In the genomic region with DNA sequence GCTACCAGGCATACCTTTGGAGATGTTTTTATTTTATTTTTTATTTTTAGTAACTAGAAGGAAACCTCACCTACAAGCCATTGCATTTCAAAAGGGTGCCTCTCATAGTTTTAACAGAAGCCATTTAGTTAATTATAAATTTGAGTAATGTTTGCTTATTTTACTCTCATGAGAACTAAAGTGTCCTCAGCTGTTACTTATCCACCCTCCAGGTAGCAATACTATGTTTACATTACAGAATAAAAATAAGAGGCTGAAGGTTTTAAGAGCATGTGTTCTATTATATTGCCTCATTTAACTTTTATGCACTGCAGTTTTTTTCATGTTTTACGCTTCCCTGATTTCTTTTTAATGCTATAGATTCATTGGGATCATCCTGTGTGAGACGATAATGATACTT, we compare ENCODE assay signal across 16 cellular contexts.
DNase-seq lines count a peak whose midpoint lies in the region; ATAC-seq and TF ChIP-seq lines count a peak whose summit lies in the region.
"Had no signal": no experiment of that assay in that cellular context is flagged by ENCODE, and none has a peak within 500 bp of the region (broad histone marks: within the 10 kb centered on the region; RNA-seq: fewer than 3 reads in every experiment).

No MANE protein-coding gene starts in this region.

- no peaks in the 10 kb centered on the region for H3K36me3 Mint-ChIP-seq in activated naive CD4-positive, alpha-beta T cell treated with anti-CD3 and anti-CD28 coated beads for 36 hours (ENCODE audit: low read depth)

- H3K27me3 ChIP-seq in left lung: no peaks in the 10 kb centered on the region
- H3K27me3 ChIP-seq: Peyer's patch had no signal

- peak; percentile 93 for ATAC-seq in left lung
- no peak for ATAC-seq in stimulated activated naive CD8-positive, alpha-beta T cell treated with anti-CD3 and anti-CD28 coated beads, Interleukin-15, Interleukin-2, amounts not matched to agents 100 U/mL and 50 U/mL, for 24 hours
- ATAC-seq: SK-N-SH treated with all-trans-retinoic acid at 6 μM for 48 hours, T-helper 17 cell had no signal

- CTCF ChIA-PET in activated naive CD4-positive, alpha-beta T cell treated with anti-CD3 and anti-CD28 coated beads for 36 hours (lab: Charles Lee): no interaction called here

- no peaks in the 10 kb centered on the region for H3K4me1 ChIP-seq in left lung
- H3K4me1 ChIP-seq: Peyer's patch had no signal

- no peaks in the 10 kb centered on the region for H3K9me3 ChIP-seq in left lung
- H3K9me3 ChIP-seq: Caco-2, Peyer's patch had no signal

- no peak overlapping the region for H3K4me3 Mint-ChIP-seq in activated naive CD4-positive, alpha-beta T cell treated with anti-CD3 and anti-CD28 coated beads for 36 hours
- H3K4me3 Mint-ChIP-seq: T-helper 17 cell had no signal

- no peak overlapping the region for H3K27ac Mint-ChIP-seq in activated naive CD4-positive, alpha-beta T cell treated with anti-CD3 and anti-CD28 coated beads for 36 hours
- H3K27ac Mint-ChIP-seq: T-helper 17 cell had no signal

- no peaks in the 10 kb centered on the region for H3K9me3 Mint-ChIP-seq in activated naive CD4-positive, alpha-beta T cell treated with anti-CD3 and anti-CD28 coated beads for 36 hours

- intact Hi-C loops in left lung (cut with DNase I): no loop called here
- intact Hi-C loops in activated naive CD4-positive, alpha-beta T cell treated with anti-CD3 and anti-CD28 coated beads for 36 hours (cut with micrococcal nuclease): no loop called here

- no peak for TF ChIP-seq CTCF in left lung (IDR thresholded peaks at IDR 0.05)

- H3K4me1 Mint-ChIP-seq in activated naive CD4-positive, alpha-beta T cell treated with anti-CD3 and anti-CD28 coated beads for 36 hours (ENCODE audit: low read depth): no peaks in the 10 kb centered on the region
- H3K4me1 Mint-ChIP-seq: T-helper 17 cell had no signal

- peak; percentile 3 for DNase-seq in DMS53 treated with DMSO at 0.1 percent for 48 hours (lab: John Stamatoyannopoulos, UW; ENCODE audit: unreplicated experiment)
- DNase-seq in NCI-H1417 (lab: John Stamatoyannopoulos, UW): peak in 2 of 3 experiments; percentile 53 to 73
- peak; percentile 76 for DNase-seq in NCI-H345 (lab: John Stamatoyannopoulos, UW)
- DNase-seq in left lung: no peak
- no peak for DNase-seq in T-helper 1 cell
- DNase-seq in stimulated activated naive CD8-positive, alpha-beta T cell treated with anti-CD3 and anti-CD28 coated beads, Interleukin-15, Interleukin-2, amounts not matched to agents 100 U/mL and 50 U/mL, for 24 hours: no peak
- DNase-seq in activated naive CD4-positive, alpha-beta T cell treated with anti-CD3 and anti-CD28 coated beads for 36 hours: no peak
- DNase-seq: Caco-2, H7, KG1, NCI-H2107, NCI-H526 treated with DMSO at 0.1 percent for 48 hours, Peyer's patch, Right ventricle myocardium superior, T-helper 17 cell had no signal

- no peaks in the 10 kb centered on the region for H3K27me3 Mint-ChIP-seq in activated naive CD4-positive, alpha-beta T cell treated with anti-CD3 and anti-CD28 coated beads for 36 hours (ENCODE audit: low read depth)
- H3K27me3 Mint-ChIP-seq: T-helper 17 cell had no signal

- no peak overlapping the region for H3K27ac ChIP-seq in left lung
- H3K27ac ChIP-seq: Peyer's patch had no signal

- H3K4me3 ChIP-seq in left lung: no peak overlapping the region
- H3K4me3 ChIP-seq: Peyer's patch had no signal

- H3K36me3 ChIP-seq in left lung: no peaks in the 10 kb centered on the region
- H3K36me3 ChIP-seq: Peyer's patch had no signal

Comparison
In these comparisons a context has a peak if more than half of its experiments do, and no peak if none do; other contexts are left out.
1. DNase-seq: peak in DMS53 treated with DMSO at 0.1 percent for 48 hours (single experiment), NCI-H1417 (2 of 3) and NCI-H345 (single experiment); none in left lung (0 of 2), T-helper 1 cell (0 of 5), stimulated activated naive CD8-positive, alpha-beta T cell treated with anti-CD3 and anti-CD28 coated beads, Interleukin-15, Interleukin-2, amounts not matched to agents 100 U/mL and 50 U/mL, for 24 hours (single experiment) and activated naive CD4-positive, alpha-beta T cell treated with anti-CD3 and anti-CD28 coated beads for 36 hours (single experiment).